In the genomic region with DNA sequence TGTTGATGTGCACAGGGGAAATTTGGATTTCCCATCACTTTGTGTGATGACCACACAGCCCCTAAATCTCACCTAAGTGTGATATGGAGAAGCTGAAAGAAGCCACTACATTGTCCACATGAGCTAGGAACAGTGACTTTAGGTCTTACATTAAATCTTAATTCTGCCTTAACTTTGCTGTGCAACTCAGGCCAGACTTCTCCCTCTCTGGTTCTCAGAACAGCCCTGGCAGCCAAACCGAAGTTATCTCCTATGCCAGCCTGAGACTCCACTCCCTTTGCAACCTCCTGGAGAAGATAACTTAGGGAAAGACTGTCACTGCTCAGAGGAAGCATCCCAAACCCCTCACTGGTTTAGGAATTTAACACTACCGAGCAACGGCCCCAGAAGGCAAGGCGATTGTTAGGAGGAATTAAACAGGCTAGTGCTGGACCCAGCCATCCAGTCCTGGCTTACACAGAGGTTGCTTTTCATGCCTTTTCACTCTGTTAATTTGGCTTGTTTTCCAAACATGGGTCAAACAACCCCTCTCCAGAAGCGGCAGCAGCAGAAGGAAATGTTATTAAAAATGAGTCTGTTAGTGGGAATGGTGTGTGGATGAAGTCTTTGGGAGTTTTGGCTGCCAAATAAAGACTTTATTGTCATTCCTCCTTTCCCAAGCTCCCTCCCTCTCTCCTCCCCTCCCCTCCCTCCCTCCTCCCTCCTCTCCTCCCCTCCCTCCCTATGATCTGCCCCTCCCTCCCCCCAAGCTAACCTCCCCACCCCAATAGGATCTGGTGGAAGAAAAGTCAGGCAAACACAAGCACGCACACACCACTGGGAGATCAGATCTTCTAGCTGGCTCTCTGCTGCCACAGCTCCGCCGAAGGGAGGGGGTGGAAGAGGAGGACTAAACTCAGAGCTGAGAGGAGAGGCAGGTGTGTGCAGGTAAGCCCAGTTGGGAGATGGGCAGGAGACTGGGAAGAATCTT, we compare ENCODE assay signal across 9 cellular contexts. TPM values are rescaled to one million over a fixed set of nuclear protein-coding genes. Genes with fewer than 3 reads are reported as not detected.
DNase-seq lines count a peak whose midpoint lies in the region; ATAC-seq, FAIRE-seq and TF ChIP-seq lines count a peak whose summit lies in the region.
"Had no signal": no experiment of that assay in that cellular context is flagged by ENCODE, and none has a peak within 500 bp of the region (broad histone marks: within the 10 kb centered on the region; RNA-seq: fewer than 3 reads in every experiment).

A gene (plus strand): TSS at position 795 of the 970 bp plus-strand sequence. CDS start 7,379 bp downstream, outside the sequence.

- intact Hi-C loops in left ventricle myocardium superior (cut with micrococcal nuclease): no loop called here
- intact Hi-C loops in sigmoid colon (cut with DNase I): no loop called here
- intact Hi-C loops in CD4-positive, alpha-beta T cell (cut with DNase I, micrococcal nuclease): no loop called here

- 10 to 49% methylated on average over 8 of the region's 8 CpGs for WGBS in sigmoid colon, 2 donors

- TF ChIP-seq POLR2A in H54 (IDR thresholded peaks at IDR 0.05; ENCODE audit: low read depth, low read length) (no peak), sigmoid colon (IDR thresholded peaks at IDR 0.05) (peak; percentile 94 to 96)

- FAIRE-seq in H54 (lab: Jason Lieb, UNC): no peak
- FAIRE-seq: islet of Langerhans had no signal

- ATAC-seq in RWPE2 (ENCODE audit: low read depth) (peak; percentile 30; the same call in 2 of the 3 replicates), left ventricle myocardium superior (peak; percentile 78), HG03196 (IDR thresholded peaks at IDR 0.05; ENCODE audit: unreplicated experiment) (no peak), GM18907 (IDR thresholded peaks at IDR 0.05; ENCODE audit: unreplicated experiment) (no peak)
- no peak for ATAC-seq in CD4-positive, alpha-beta T cell (ENCODE audit: poor library complexity)

- POLR2A ChIA-PET in CD4-positive, alpha-beta T cell (lab: Charles Lee): no interaction called here

- H3K4me3 ChIP-seq in RWPE2 (ENCODE audit: severe bottlenecking): no peak within 1 kb of the TSS
- peak within 1 kb of the TSS; percentile 51 to 66 (median 64) for H3K4me3 ChIP-seq in sigmoid colon

- CTCF ChIA-PET in CD4-positive, alpha-beta T cell (lab: Charles Lee): interaction anchor here (1.4 kb wide), 1 partner anchor 208 kb away, joined by 3 read pairs; no protein-coding TSS in a partner anchor

- DNase-seq in H54 (ENCODE audit: insufficient read length, low spot score) (peak; percentile 31), RWPE2 (ENCODE audit: low spot score) (no peak), left ventricle myocardium superior (peak; percentile 52), sigmoid colon (peak; percentile 94), SIG-M5 (lab: John Stamatoyannopoulos, UW) (no peak)
- DNase-seq in CD4-positive, alpha-beta T cell: no peak

- no peak for TF ChIP-seq EP300 in sigmoid colon (IDR thresholded peaks at IDR 0.05)

- H3K9me3 ChIP-seq in RWPE2 (ENCODE audit: severe bottlenecking) (no peaks in the 10 kb centered on the region), sigmoid colon (no peaks in the 10 kb centered on the region)
- H3K9me3 ChIP-seq in CD4-positive, alpha-beta T cell (ENCODE audit: control insufficient read depth, low read length): no peaks in the 10 kb centered on the region

- peaks cover 6% of the 10 kb centered on the region for H3K4me1 ChIP-seq in RWPE2 (ENCODE audit: insufficient read depth, poor library complexity, severe bottlenecking)
- peaks cover 0 to 45% (median 35%) of the 10 kb centered on the region in 4 donors for H3K4me1 ChIP-seq in sigmoid colon

- H3K4me3 Mint-ChIP-seq in CD4-positive, alpha-beta T cell: no peak within 1 kb of the TSS

- no peak within 1 kb of the TSS for H3K27ac Mint-ChIP-seq in CD4-positive, alpha-beta T cell

- H3K27ac ChIP-seq in RWPE2 (ENCODE audit: poor library complexity, severe bottlenecking) (no peak within 1 kb of the TSS), sigmoid colon (peak within 1 kb of the TSS; percentile 87 to 96 (median 91))
- H3K27ac ChIP-seq in CD4-positive, alpha-beta T cell (ENCODE audit: low read depth, low read length): no peak within 1 kb of the TSS

- H3K36me3 ChIP-seq in RWPE2 (ENCODE audit: low read depth): no peaks in the 10 kb centered on the region
- H3K36me3 ChIP-seq in sigmoid colon: no peaks in the 10 kb centered on the region

- no peaks in the 10 kb centered on the region for H3K36me3 Mint-ChIP-seq in CD4-positive, alpha-beta T cell (ENCODE audit: low read depth)

- peaks cover 37% of the 10 kb centered on the region for H3K27me3 Mint-ChIP-seq in CD4-positive, alpha-beta T cell

- H3K4me1 Mint-ChIP-seq in CD4-positive, alpha-beta T cell (ENCODE audit: low read depth): no peaks in the 10 kb centered on the region

- H3K27me3 ChIP-seq in RWPE2 (ENCODE audit: insufficient read depth, poor library complexity, severe bottlenecking): no peaks in the 10 kb centered on the region
- no peaks in the 10 kb centered on the region for H3K27me3 ChIP-seq in sigmoid colon
- H3K27me3 ChIP-seq in CD4-positive, alpha-beta T cell (ENCODE audit: control insufficient read depth, insufficient read depth, low read length): no peaks in the 10 kb centered on the region

- TF ChIP-seq CTCF in RWPE2 (IDR thresholded peaks at IDR 0.05; ENCODE audit: poor library complexity, severe bottlenecking) (no peak), sigmoid colon (IDR thresholded peaks at IDR 0.05) (no peak)
- no peak for TF ChIP-seq CTCF in CD4-positive, alpha-beta T cell (IDR thresholded peaks at IDR 0.05)

- H3K9me3 Mint-ChIP-seq in CD4-positive, alpha-beta T cell: no peaks in the 10 kb centered on the region

RNA-seq across cellular contexts. Expression of the gene that starts here (rescaled TPM):
- total RNA-seq in left ventricle myocardium superior: 22.5 TPM
- total RNA-seq in sigmoid colon: 100 to 1,000 TPM in 1 of 4 donors, 10 to 100 TPM in 3; 45.7 to 133 (median 77.9) TPM
- polyA plus RNA-seq in sigmoid colon: 10 to 100 TPM in 1 of 3 donors, 1 to 10 TPM in 1, under 1 TPM in 1; 0.92 to 15.1 (median 7.2) TPM
- total RNA-seq in CD4-positive, alpha-beta T cell: not detected

Comparison
In these comparisons a context has a peak if more than half of its experiments do, and no peak if none do; other contexts are left out.
1. RNA of the gene that starts here (total RNA-seq): 45.7 to 133 TPM in sigmoid colon and 22.5 TPM in left ventricle myocardium superior (single experiment); not detected in CD4-positive, alpha-beta T cell; every median in the first group is over 10 times any median in the second.
2. DNase-seq: peak in H54 (single experiment), left ventricle myocardium superior (single experiment) and sigmoid colon (single experiment); none in RWPE2 (single experiment), SIG-M5 (single experiment) and CD4-positive, alpha-beta T cell (0 of 10).
3. ATAC-seq: peak in RWPE2 (single experiment) and left ventricle myocardium superior (single experiment); none in HG03196 (single experiment), GM18907 (single experiment) and CD4-positive, alpha-beta T cell (single experiment).
4. H3K27ac ChIP-seq: peak in sigmoid colon (4 of 4); none in RWPE2 (single experiment) and CD4-positive, alpha-beta T cell (single experiment).